In genomic region chr7:68146970-68147369, GRCh38 we compare ENCODE assay signal across 17 cellular contexts.
"Had no signal": no experiment of that assay in that cellular context is flagged by ENCODE, and none has a peak within 500 bp of the region (broad histone marks: within the 10 kb centered on the region; RNA-seq: fewer than 3 reads in every experiment).

No MANE protein-coding gene starts in this region.

- H3K9me3 ChIP-seq: thyroid gland had no signal

- H3K27me3 ChIP-seq: esophagus squamous epithelium, right atrium auricular region, thyroid gland had no signal

- H3K36me3 ChIP-seq: esophagus squamous epithelium, right atrium auricular region, thyroid gland, WERI-Rb-1 had no signal

- H3K4me3 ChIP-seq: esophagus squamous epithelium, mucosa of descending colon, right atrium auricular region, skin epidermis, thyroid gland had no signal

- DNase-seq: activated CD4-positive, alpha-beta T cell treated with anti-CD3 and anti-CD28 coated beads for 4 hours; activated CD8-positive, alpha-beta memory T cell treated with anti-CD3 and anti-CD28 coated beads, Interleukin-2, amount 50 U/mL, for 4 hours; activated CD8-positive, alpha-beta T cell treated with anti-CD3 and anti-CD28 coated beads for 36 hours; activated gamma-delta T cell treated with Interleukin-2 at 50 U/mL for 16 hours; activated naive CD8-positive, alpha-beta T cell treated with anti-CD3 and anti-CD28 coated beads, Interleukin-2, amount 10 ng/mL, durations not matched to agents 7 days and 5 days; activated T-cell treated with anti-CD3 and anti-CD28 coated beads, Interleukin-2, amount 50 U/mL, for 72 hours; aorta; esophagus squamous epithelium; foreskin fibroblast; glutamatergic neuron; left cardiac atrium; mucosa of descending colon; naive thymus-derived CD8-positive, alpha-beta T cell; WERI-Rb-1 had no signal

- H3K27ac ChIP-seq: esophagus squamous epithelium, right atrium auricular region, skin epidermis, thyroid gland, WERI-Rb-1 had no signal

- H3K4me1 ChIP-seq: esophagus squamous epithelium, right atrium auricular region, thyroid gland had no signal
